In genomic region chr9:130861372-130862180, GRCh38 we compare ENCODE assay signal across 19 cellular contexts. TPM values are rescaled to one million over a fixed set of nuclear protein-coding genes. Genes with fewer than 3 reads are reported as not detected.
DNase-seq lines count a peak whose midpoint lies in the region; ATAC-seq and TF ChIP-seq lines count a peak whose summit lies in the region.
"Had no signal": no experiment of that assay in that cellular context is flagged by ENCODE, and none has a peak within 500 bp of the region (broad histone marks: within the 10 kb centered on the region; RNA-seq: fewer than 3 reads in every experiment).

No MANE protein-coding gene starts in this region.

- H3K27ac ChIP-seq in heart left ventricle (peak overlapping the region in 10 of 12 donors; percentile 60 to 85 (median 72)), esophagus muscularis mucosa (replicated peaks in 1 of 4) (peak overlapping the region; percentile 76 to 84 (median 82)), rectal smooth muscle tissue (ENCODE audit: low read depth, low read length) (peak overlapping the region; percentile 78), vagina (peak overlapping the region; percentile 62)
- H3K27ac ChIP-seq: parathyroid adenoma had no signal

- TF ChIP-seq CTCF in heart left ventricle (IDR thresholded peaks at IDR 0.05) (no peak), esophagus muscularis mucosa (IDR thresholded peaks at IDR 0.05) (no peak), vagina (IDR thresholded peaks at IDR 0.05) (no peak)

- 72 to 85% (median 77%) methylated on average over 8 of the region's 8 CpGs for WGBS in heart left ventricle, 4 donors
- WGBS in esophagus muscularis mucosa, result 60% methylated on average over 8 of the region's 8 CpGs

- TF ChIP-seq EP300 in esophagus muscularis mucosa (IDR thresholded peaks at IDR 0.05), result no peak

- no peak for TF ChIP-seq POLR2A in heart left ventricle (IDR thresholded peaks at IDR 0.05)
- TF ChIP-seq POLR2A in esophagus muscularis mucosa (IDR thresholded peaks at IDR 0.05; ENCODE audit: low read depth), result no peak
- no peak for TF ChIP-seq POLR2A in vagina (IDR thresholded peaks at IDR 0.05)

- DNase-seq in heart left ventricle, result no peak
- no peak for DNase-seq in left ventricle myocardium superior
- DNase-seq in esophagus muscularis mucosa (ENCODE audit: extremely low spot score), result no peak
- no peak for DNase-seq in vagina (ENCODE audit: extremely low spot score in 2 of 2)
- no peak for DNase-seq in activated gamma-delta T cell treated with Interleukin-2 at 50 U/mL for 16 hours
- no peak for DNase-seq in cerebellar nuclear complex (lab: John Stamatoyannopoulos, UW)
- DNase-seq in SHP77 (lab: John Stamatoyannopoulos, UW), result no peak
- DNase-seq: activated T-cell treated with anti-CD3 and anti-CD28 coated beads, Interleukin-2, amount 50 U/mL, for 24 hours; H7; NCI-H345; SIG-M5; T-helper 9 cell had no signal

- H3K4me3 ChIP-seq in heart left ventricle (peak overlapping the region in 1 of 12 donors; percentile 17), esophagus muscularis mucosa (no peak overlapping the region), rectal smooth muscle tissue (ENCODE audit: low read length) (no peak overlapping the region), vagina (no peak overlapping the region)
- H3K4me3 ChIP-seq: GM12878 had no signal

- H3K4me1 ChIP-seq in heart left ventricle (peaks cover 2 to 64% (median 46%) of the 10 kb centered on the region in 12 donors), esophagus muscularis mucosa (peaks cover 51 to 100% (median 92%) of the 10 kb centered on the region in 4 donors), rectal smooth muscle tissue (ENCODE audit: control insufficient read depth, insufficient read depth, low read length) (peaks cover 62% of the 10 kb centered on the region), vagina (peaks cover 47% of the 10 kb centered on the region)
- H3K4me1 ChIP-seq: parathyroid adenoma had no signal

- ATAC-seq in heart left ventricle (no peak), left ventricle myocardium superior (no peak)
- ATAC-seq: GM12878 had no signal

- H3K9me3 ChIP-seq in heart left ventricle (no peaks in the 10 kb centered on the region), esophagus muscularis mucosa (no peaks in the 10 kb centered on the region), vagina (no peaks in the 10 kb centered on the region)

- intact Hi-C loops in heart left ventricle (cut with DNase I), result loop anchor here (2.0 to 10.0 kb wide), 10 partner anchors 27 to 183 kb away; partner anchors contain the start of gene ABL1 (in 1 of the 10)
- intact Hi-C loops in left ventricle myocardium superior (cut with micrococcal nuclease), result loop anchor here (5.0 to 10.0 kb wide), 3 partner anchors 73 to 159 kb away; partner anchors contain the start of gene FIBCD1
- intact Hi-C loops in esophagus muscularis mucosa (cut with DNase I), result loop anchor here (2.0 kb wide), 2 partner anchors 91 to 155 kb away; no protein-coding TSS in a partner anchor
- intact Hi-C loops in vagina (cut with DNase I), result loop anchor here (5.0 to 10.0 kb wide), 2 partner anchors 83 to 154 kb away; no protein-coding TSS in a partner anchor

- no peak overlapping the region for H3K9ac ChIP-seq in rectal smooth muscle tissue (ENCODE audit: low read length)
- H3K9ac ChIP-seq: parathyroid adenoma had no signal

- H3K36me3 ChIP-seq in heart left ventricle (peaks cover 0 to 67% (median 52%) of the 10 kb centered on the region in 9 donors), esophagus muscularis mucosa (peaks cover 11 to 60% (median 32%) of the 10 kb centered on the region in 4 donors), rectal smooth muscle tissue (ENCODE audit: control insufficient read depth, insufficient read depth, low read length) (peaks cover 11% of the 10 kb centered on the region), vagina (peaks cover 0 to 19% of the 10 kb centered on the region in 2 donors)

- H3K27me3 ChIP-seq in heart left ventricle (no peaks in the 10 kb centered on the region), esophagus muscularis mucosa (no peaks in the 10 kb centered on the region), rectal smooth muscle tissue (ENCODE audit: control insufficient read depth, insufficient read depth, low read length) (no peaks in the 10 kb centered on the region), vagina (no peaks in the 10 kb centered on the region)

RNA-seq across cellular contexts. Expression of gene ABL1, which starts 26.5 kb away (rescaled TPM):
- 10 to 100 TPM; 27.2 to 49.8 (median 34.1) TPM for total RNA-seq in heart left ventricle
- polyA plus RNA-seq in heart left ventricle, result 10 to 100 TPM; 13.2 to 29.7 TPM
- 33.3 TPM for total RNA-seq in left ventricle myocardium superior
- 100 to 1,000 TPM in 3 of 4 donors, 10 to 100 TPM in 1; 90.9 to 151 (median 133) TPM for total RNA-seq in esophagus muscularis mucosa
- total RNA-seq in vagina, result 68.5 TPM

RNA-seq across cellular contexts. Expression of gene QRFP, which starts 35.0 kb away (rescaled TPM):
- not detected for total RNA-seq in heart left ventricle
- not detected for polyA plus RNA-seq in heart left ventricle
- not detected for total RNA-seq in left ventricle myocardium superior
- total RNA-seq in esophagus muscularis mucosa, result not detected
- total RNA-seq in vagina, result not detected
- total RNA-seq: cerebellum, G401, GM12878, H7, kidney, temporal lobe had no signal
- polyA plus RNA-seq: GM12878 had no signal
